In the genomic region with DNA sequence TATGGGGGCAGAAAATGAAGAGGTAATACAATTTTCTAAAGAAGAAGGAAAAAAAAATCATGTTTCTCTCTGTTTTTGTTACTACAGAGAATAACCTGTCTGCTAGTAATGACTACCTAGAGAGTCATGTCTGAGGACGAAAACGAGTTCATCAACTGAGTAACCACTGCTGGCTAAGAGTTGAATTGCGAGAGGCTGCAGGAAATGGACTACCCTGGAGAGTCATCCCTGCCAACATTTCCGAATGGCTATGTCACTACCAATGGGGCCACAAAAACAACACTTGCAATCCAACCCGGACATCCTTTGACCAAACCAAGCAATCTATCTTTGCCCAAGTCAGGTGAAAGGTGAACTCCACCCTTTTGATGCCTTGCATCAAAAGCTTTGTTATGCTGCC, we compare ENCODE assay signal across 20 cellular contexts.
A peak's percentile ranks its signal among the peaks of the same experiment; 100 is the strongest.
DNase-seq lines count a peak whose midpoint lies in the region; ATAC-seq and TF ChIP-seq lines count a peak whose summit lies in the region.
"Had no signal": no experiment of that assay in that cellular context is flagged by ENCODE, and none has a peak within 500 bp of the region (broad histone marks: within the 10 kb centered on the region; RNA-seq: fewer than 3 reads in every experiment).

No MANE protein-coding gene starts in this region.

- H3K36me3 ChIP-seq in mammary epithelial cell (ENCODE audit: insufficient read depth, low read length) = no peaks in the 10 kb centered on the region
- H3K36me3 ChIP-seq: tibial artery had no signal

- H3K9me3 ChIP-seq in mammary epithelial cell (replicated peaks; ENCODE audit: insufficient read depth, low read length) = no peaks in the 10 kb centered on the region
- H3K9me3 ChIP-seq: tibial artery had no signal

- in situ Hi-C loops in mammary epithelial cell (cut with MboI; ENCODE audit: low sequenced_read_pairs in 2 of 2) = no loop called here

- no peak overlapping the region for H2AFZ ChIP-seq in mammary epithelial cell (ENCODE audit: low read depth, low read length)

- intact Hi-C loops in mammary epithelial cell (cut with micrococcal nuclease) (no loop called here), natural killer cell (cut with micrococcal nuclease) (no loop called here)

- no peaks in the 10 kb centered on the region for H3K36me3 Mint-ChIP-seq in natural killer cell
- H3K36me3 Mint-ChIP-seq: CD4-positive, CD25-positive, alpha-beta regulatory T cell; naive thymus-derived CD8-positive, alpha-beta T cell had no signal

- H3K79me2 ChIP-seq in mammary epithelial cell (ENCODE audit: insufficient read depth, low read length) = no peaks in the 10 kb centered on the region

- no peaks in the 10 kb centered on the region for H4K20me1 ChIP-seq in mammary epithelial cell (ENCODE audit: insufficient read depth, low read length)

- no peak overlapping the region for H3K4me3 Mint-ChIP-seq in natural killer cell
- H3K4me3 Mint-ChIP-seq: CD4-positive, CD25-positive, alpha-beta regulatory T cell; H9; naive thymus-derived CD8-positive, alpha-beta T cell had no signal

- peaks cover 3% of the 10 kb centered on the region for H3K27me3 ChIP-seq in mammary epithelial cell (ENCODE audit: insufficient read depth, low read length)
- H3K27me3 ChIP-seq: tibial artery had no signal

- peaks cover 3 to 23% of the 10 kb centered on the region in 2 donors for H3K27me3 Mint-ChIP-seq in natural killer cell (ENCODE audit: low read depth in 2 of 2)

- CTCF ChIA-PET in mammary epithelial cell (lab: Charles Lee; ENCODE audit: low non-redundant PET) = no interaction called here

- H3K27ac Mint-ChIP-seq in natural killer cell = no peak overlapping the region
- H3K27ac Mint-ChIP-seq: CD4-positive, CD25-positive, alpha-beta regulatory T cell; H9; naive thymus-derived CD8-positive, alpha-beta T cell had no signal

- H3K4me2 ChIP-seq in mammary epithelial cell (ENCODE audit: insufficient read depth, low read depth, low read length) = no peak overlapping the region

- peak; percentile 29 for DNase-seq in A172 (ENCODE audit: low spot score)
- peak; percentile 34 for DNase-seq in HS-5 (ENCODE audit: low read depth)
- peak; percentile 84 for DNase-seq in mammary epithelial cell
- DNase-seq in iris pigment epithelial cell (ENCODE audit: low read depth) = peak; percentile 61
- no peak for DNase-seq in GM19238 (ENCODE audit: insufficient read length, low spot score)
- DNase-seq in natural killer cell = no peak
- no peak for DNase-seq in cortex of kidney (lab: John Stamatoyannopoulos, UW)
- DNase-seq: activated CD4-positive, CD25-positive, alpha-beta regulatory T cell; CD4-positive, CD25-positive, alpha-beta regulatory T cell; cerebellar nuclear complex; H9; MM.1S; naive thymus-derived CD8-positive, alpha-beta T cell; NCI-H1694 treated with DMSO at 0.1 percent for 48 hours; NCI-H446; posterior cingulate gyrus; SIG-M5; tibial artery had no signal

- no peak overlapping the region for H3K4me3 ChIP-seq in mammary epithelial cell (replicated peaks in 1 of 3; ENCODE audit: insufficient read depth in 1 of 3, low read depth in 2 of 3, low read length in 3 of 3)
- H3K4me3 ChIP-seq: lung, tibial artery had no signal

- no peaks in the 10 kb centered on the region for H3K4me1 ChIP-seq in mammary epithelial cell (ENCODE audit: insufficient read depth, low read length)
- H3K4me1 ChIP-seq: tibial artery had no signal

- H3K4me1 Mint-ChIP-seq in natural killer cell = no peaks in the 10 kb centered on the region
- H3K4me1 Mint-ChIP-seq: CD4-positive, CD25-positive, alpha-beta regulatory T cell; naive thymus-derived CD8-positive, alpha-beta T cell had no signal

- no peak overlapping the region for H3K9ac ChIP-seq in mammary epithelial cell (ENCODE audit: insufficient read depth, low read length)

- no TSS peak for BruUV-seq in mammary epithelial cell (replicated peaks; lab: Mats Ljungman, UMichigan)

- dilution Hi-C loops in mammary epithelial cell (cut with HindIII; ENCODE audit: low sequenced_read_pairs) = no loop called here

- WGBS in mammary epithelial cell (ENCODE audit: low coverage, missing lambda C conversion rate) = 54% methylated on average over 5 of the region's 5 CpGs

- ATAC-seq in HG03196 (IDR thresholded peaks at IDR 0.05; ENCODE audit: unreplicated experiment) (no peak), natural killer cell (no peak)
- ATAC-seq: naive thymus-derived CD8-positive, alpha-beta T cell had no signal

- H3K27ac ChIP-seq in mammary epithelial cell (ENCODE audit: insufficient read depth, low read depth, low read length) = no peak overlapping the region
- H3K27ac ChIP-seq: tibial artery had no signal

- no peak for TF ChIP-seq CTCF in mammary epithelial cell (conservative IDR thresholded peaks at IDR 0.05 in 1 of 2, IDR thresholded peaks at IDR 0.05 in 1 of 2; ENCODE audit: extremely low read depth in 1 of 2, insufficient read depth in 1 of 2, low read depth in 1 of 2, low read length in 2 of 2)
- no peak for TF ChIP-seq CTCF in natural killer cell (IDR thresholded peaks at IDR 0.05)

- no peaks in the 10 kb centered on the region for H3K9me3 Mint-ChIP-seq in natural killer cell
- H3K9me3 Mint-ChIP-seq: CD4-positive, CD25-positive, alpha-beta regulatory T cell; naive thymus-derived CD8-positive, alpha-beta T cell had no signal

Comparison
In these comparisons a context has a peak if more than half of its experiments do, and no peak if none do; other contexts are left out.
1. DNase-seq: peak in A172 (single experiment), HS-5 (single experiment), mammary epithelial cell (single experiment) and iris pigment epithelial cell (single experiment); none in GM19238 (single experiment), natural killer cell (single experiment) and cortex of kidney (single experiment).